Comparison of ENCODE assay signal across 29 cellular contexts in genomic region chr11:66032962-66033735, GRCh38. TPM values are rescaled to one million over a fixed set of nuclear protein-coding genes. Genes with fewer than 3 reads are reported as not detected.
A peak's percentile ranks its signal among the peaks of the same experiment; 100 is the strongest.
DNase-seq lines count a peak whose midpoint lies in the region; ATAC-seq and TF ChIP-seq lines count a peak whose summit lies in the region.
"Had no signal": no experiment of that assay in that cellular context is flagged by ENCODE, and none has a peak within 500 bp of the region (broad histone marks: within the 10 kb centered on the region; RNA-seq: fewer than 3 reads in every experiment).

No MANE protein-coding gene starts in this region.

- H3K9me3 ChIP-seq in Panc1 (ENCODE audit: control insufficient read depth, insufficient read depth, low read depth, low read length), result peaks cover 2% of the 10 kb centered on the region; the same call in 1 of the 2 replicates
- H3K9me3 ChIP-seq: MG63 had no signal

- TF ChIP-seq CTCF in Panc1 (IDR thresholded peaks at IDR 0.05), result no peak
- TF ChIP-seq CTCF in fibroblast of villous mesenchyme (IDR thresholded peaks at IDR 0.05; ENCODE audit: insufficient read depth, low read depth, low read length), result no peak

- BruUV-seq in Panc1 (replicated peaks; lab: Mats Ljungman, UMichigan), result no TSS peak

- H3K27me3 ChIP-seq in Panc1 (ENCODE audit: control insufficient read depth, insufficient read depth, low read length), result no peaks in the 10 kb centered on the region
- H3K27me3 ChIP-seq: MG63 had no signal

- intact Hi-C loops in Panc1 (cut with micrococcal nuclease; ENCODE audit: unreplicated experiment), result no loop called here
- intact Hi-C loops in left ventricle myocardium superior (cut with micrococcal nuclease), result no loop called here

- H3K27ac ChIP-seq in Panc1 (ENCODE audit: low read length), result no peak overlapping the region
- H3K27ac ChIP-seq: SK-N-MC had no signal

- ATAC-seq in Panc1, result peak; percentile 43
- ATAC-seq in left ventricle myocardium superior, result no peak
- no peak for ATAC-seq in GM18861 (IDR thresholded peaks at IDR 0.05; ENCODE audit: unreplicated experiment)
- ATAC-seq in GM18907 (IDR thresholded peaks at IDR 0.05; ENCODE audit: unreplicated experiment), result no peak
- ATAC-seq: CD8-positive, alpha-beta T cell; HCT116 had no signal

- DNase-seq in DMS53 (lab: John Stamatoyannopoulos, UW) (peak; percentile 38), DMS53 treated with DMSO at 0.1 percent for 48 hours (lab: John Stamatoyannopoulos, UW; ENCODE audit: unreplicated experiment) (no peak), Panc1 (ENCODE audit: low read depth, low spot score) (no peak), fibroblast of villous mesenchyme (ENCODE audit: low read depth) (peak; percentile 24), left ventricle myocardium superior (no peak)
- no peak for DNase-seq in activated CD8-positive, alpha-beta memory T cell treated with anti-CD3 and anti-CD28 coated beads for 24 hours
- DNase-seq: 8988T; AML-193; C1 segment of cervical spinal cord; CD8-positive, alpha-beta T cell; EL; GF-D8; Kasumi-1; MG63; NCI-H1092 treated with DMSO at 0.1 percent for 48 hours; NCI-H1436 treated with DMSO at 0.1 percent for 48 hours; NCI-H1930; NCI-H226; NCI-H524; NCI-H774; NK-92 treated with Interleukin-12 subunit alpha and Interleukin-12 subunit beta, amount 100 ng/mL, for 24 hours; SHP77 had no signal

- H3K36me3 ChIP-seq in Panc1 (ENCODE audit: control insufficient read depth, insufficient read depth, low read length), result no peaks in the 10 kb centered on the region

- H3K4me3 ChIP-seq in Panc1 (ENCODE audit: low read depth in 2 of 2, low read length in 2 of 2), result no peak overlapping the region
- H3K4me3 ChIP-seq in fibroblast of villous mesenchyme (ENCODE audit: low read depth, low read length), result no peak overlapping the region
- H3K4me3 ChIP-seq: MG63, SK-N-MC had no signal

- H3K4me1 ChIP-seq in Panc1 (ENCODE audit: control insufficient read depth, insufficient read depth, low read length), result no peaks in the 10 kb centered on the region

- CTCF ChIA-PET in Panc1 (lab: Charles Lee), result no interaction called here

- in situ Hi-C loops in Panc1 (cut with HindIII; ENCODE audit: low pct_unique_long_range_greater_than_20kb, low sequenced_read_pairs), result no loop called here

- POLR2A ChIA-PET in Panc1 (lab: Charles Lee), result interaction anchor here (0.7 kb wide), 1 partner anchor 130 kb away, joined by 4 read pairs; no protein-coding TSS in a partner anchor

RNA-seq across cellular contexts. Expression of gene CATSPER1, which starts 6.9 kb away (rescaled TPM):
- total RNA-seq in Panc1 (2021; ENCODE audit: unreplicated experiment) (0.15 TPM), fibroblast of villous mesenchyme (under 0.01 and 0.43 TPM in 2 replicates), left ventricle myocardium superior (not detected)
- polyA plus RNA-seq in Panc1 (2012; ENCODE audit: insufficient read length), result 0.41 TPM
- total RNA-seq: CD8-positive, alpha-beta T cell; H1 had no signal
- polyA plus RNA-seq: H1 had no signal

RNA-seq across cellular contexts. Expression of gene GAL3ST3, which starts 15.8 kb away (rescaled TPM):
- total RNA-seq in Panc1 (2021; ENCODE audit: unreplicated experiment) (not detected), fibroblast of villous mesenchyme (under 0.01 TPM in 1 of 2 replicates, not detected in the other), left ventricle myocardium superior (3.5 TPM)
- not detected for polyA plus RNA-seq in Panc1 (2012; ENCODE audit: insufficient read length)
- total RNA-seq: CD8-positive, alpha-beta T cell; RPMI7951; T-helper 2 cell treated with Interferon-gamma antibody and Interleukin-4, amounts not matched to agents 100 ng/mL and 5 ng/mL, for 36 hours had no signal

RNA-seq across cellular contexts. Expression of gene SF3B2, which starts 19.0 kb away (rescaled TPM):
- total RNA-seq in Panc1 (2021; ENCODE audit: unreplicated experiment) (271 TPM), fibroblast of villous mesenchyme (130 and 151 TPM in 2 replicates), left ventricle myocardium superior (70.4 TPM)
- polyA plus RNA-seq in Panc1 (2012; ENCODE audit: insufficient read length), result 244 TPM

RNA-seq across cellular contexts. Expression of gene CST6, which starts 21.3 kb away (rescaled TPM):
- total RNA-seq in Panc1 (2021; ENCODE audit: unreplicated experiment) (0.23 TPM), fibroblast of villous mesenchyme (under 0.01 TPM in 1 of 2 replicates, not detected in the other), left ventricle myocardium superior (not detected)
- polyA plus RNA-seq in Panc1 (2012; ENCODE audit: insufficient read length), result not detected
- total RNA-seq: CD8-positive, alpha-beta T cell; T-helper 2 cell treated with Interferon-gamma antibody and Interleukin-4, amounts not matched to agents 100 ng/mL and 5 ng/mL, for 36 hours had no signal

RNA-seq across cellular contexts. Expression of gene BANF1, which starts 30.8 kb away (rescaled TPM):
- total RNA-seq in Panc1 (2021; ENCODE audit: unreplicated experiment), result 494 TPM
- 447 TPM for polyA plus RNA-seq in Panc1 (2012; ENCODE audit: insufficient read length)
- 19.9 and 24.8 TPM in 2 replicates for total RNA-seq in fibroblast of villous mesenchyme
- total RNA-seq in left ventricle myocardium superior, result 238 TPM

Comparison
In these comparisons a context has a peak if more than half of its experiments do, and no peak if none do; other contexts are left out.
1. DNase-seq: peak in DMS53 (single experiment) and fibroblast of villous mesenchyme (single experiment); none in DMS53 treated with DMSO at 0.1 percent for 48 hours (single experiment), Panc1 (single experiment), activated CD8-positive, alpha-beta memory T cell treated with anti-CD3 and anti-CD28 coated beads for 24 hours (single experiment) and left ventricle myocardium superior (single experiment).